ENCODE assay signal across 33 cellular contexts in genomic region chr22:38770257-38770949, GRCh38.
"Had no signal": no experiment of that assay in that cellular context is flagged by ENCODE, and none has a peak within 500 bp of the region (broad histone marks: within the 10 kb centered on the region; RNA-seq: fewer than 3 reads in every experiment).

No MANE protein-coding gene starts in this region.

- H3K27ac Mint-ChIP-seq: activated CD4-positive, alpha-beta memory T cell treated with anti-CD3 and anti-CD28 coated beads for 36 hours; activated CD4-positive, alpha-beta T cell treated with anti-CD3 and anti-CD28 coated beads for 36 hours; activated CD4-positive, alpha-beta T cell treated with anti-CD3 and anti-CD28 coated beads, Interleukin-2, amount 10 ng/mL, durations not matched to agents 24 days and 14 days; activated CD8-positive, alpha-beta memory T cell treated with anti-CD3 and anti-CD28 coated beads, Interleukin-2, amount 10 ng/mL, durations not matched to agents 7 days and 5 days; activated CD8-positive, alpha-beta T cell treated with anti-CD3 and anti-CD28 coated beads, Interleukin-2, amount 10 ng/mL, durations not matched to agents 7 days and 5 days; activated naive CD4-positive, alpha-beta T cell treated with anti-CD3 and anti-CD28 coated beads for 36 hours; activated naive CD4-positive, alpha-beta T cell treated with anti-CD3 and anti-CD28 coated beads, Interleukin-2, amount 50 U/mL, for 24 hours; activated naive CD8-positive, alpha-beta T cell treated with anti-CD3 and anti-CD28 coated beads for 36 hours; activated naive CD8-positive, alpha-beta T cell treated with anti-CD3 and anti-CD28 coated beads, Interleukin-2, amount 50 U/mL, for 24 hours; activated T-helper 1 cell treated with anti-CD3 and anti-CD28 coated beads, Interleukin-12 subunit alpha, Interleukin-12 subunit beta, Interleukin-2, Interleukin-4 antibody, amounts not matched to agents 30 ng/mL and 10 ng/mL and 1 ng/mL, durations not matched to agents 14 hours and 24 hours and 36 hours; activated T-helper 2 cell treated with anti-CD3 and anti-CD28 coated beads, Interferon-gamma antibody, Interleukin-2, Interleukin-4, amounts not matched to agents 10 μg/mL and 5 μg/mL and 100 μg/mL, durations not matched to agents 14 hours and 24 hours and 36 hours; dendritic cell treated with granulocyte-macrophage colony-stimulating factor and Interleukin-4, amounts not matched to agents 40 ng/mL and 50 ng/mL, for 4 days had no signal

- ATAC-seq: activated CD4-positive, alpha-beta T cell treated with anti-CD3 and anti-CD28 coated beads for 36 hours; activated CD8-positive, alpha-beta memory T cell treated with anti-CD3 and anti-CD28 coated beads, Interleukin-2, amount 10 ng/mL, durations not matched to agents 7 days and 5 days; activated CD8-positive, alpha-beta T cell treated with anti-CD3 and anti-CD28 coated beads, Interleukin-2, amount 10 ng/mL, durations not matched to agents 7 days and 5 days; activated naive CD8-positive, alpha-beta T cell treated with anti-CD3 and anti-CD28 coated beads, Interleukin-2, amount 50 U/mL, for 24 hours; body of pancreas; foreskin keratinocyte; gastrocnemius medialis had no signal

- H3K36me3 ChIP-seq: adrenal gland, colonic mucosa, esophagus muscularis mucosa, gastrocnemius medialis had no signal

- H3K27me3 ChIP-seq: adrenal gland, body of pancreas, colonic mucosa, dorsolateral prefrontal cortex, foreskin keratinocyte had no signal

- H3K4me3 ChIP-seq: adrenal gland, body of pancreas, colonic mucosa, dorsolateral prefrontal cortex, esophagus muscularis mucosa, gastrocnemius medialis had no signal

- H3K4me3 Mint-ChIP-seq: activated CD4-positive, alpha-beta memory T cell treated with anti-CD3 and anti-CD28 coated beads for 36 hours; activated CD4-positive, alpha-beta T cell treated with anti-CD3 and anti-CD28 coated beads for 36 hours; activated CD4-positive, alpha-beta T cell treated with anti-CD3 and anti-CD28 coated beads, Interleukin-2, amount 10 ng/mL, durations not matched to agents 24 days and 14 days; activated CD8-positive, alpha-beta memory T cell treated with anti-CD3 and anti-CD28 coated beads, Interleukin-2, amount 10 ng/mL, durations not matched to agents 7 days and 5 days; activated CD8-positive, alpha-beta T cell treated with anti-CD3 and anti-CD28 coated beads, Interleukin-2, amount 10 ng/mL, durations not matched to agents 7 days and 5 days; activated naive CD4-positive, alpha-beta T cell treated with anti-CD3 and anti-CD28 coated beads for 36 hours; activated naive CD4-positive, alpha-beta T cell treated with anti-CD3 and anti-CD28 coated beads, Interleukin-2, amount 50 U/mL, for 24 hours; activated naive CD8-positive, alpha-beta T cell treated with anti-CD3 and anti-CD28 coated beads for 36 hours; activated naive CD8-positive, alpha-beta T cell treated with anti-CD3 and anti-CD28 coated beads, Interleukin-2, amount 50 U/mL, for 24 hours; activated T-helper 1 cell treated with anti-CD3 and anti-CD28 coated beads, Interleukin-12 subunit alpha, Interleukin-12 subunit beta, Interleukin-2, Interleukin-4 antibody, amounts not matched to agents 30 ng/mL and 10 ng/mL and 1 ng/mL, durations not matched to agents 14 hours and 24 hours and 36 hours; dendritic cell treated with granulocyte-macrophage colony-stimulating factor and Interleukin-4, amounts not matched to agents 40 ng/mL and 50 ng/mL, for 4 days had no signal

- H3K9me3 Mint-ChIP-seq: activated CD4-positive, alpha-beta memory T cell treated with anti-CD3 and anti-CD28 coated beads for 36 hours; activated CD4-positive, alpha-beta T cell treated with anti-CD3 and anti-CD28 coated beads, Interleukin-2, amount 10 ng/mL, durations not matched to agents 24 days and 14 days; activated naive CD4-positive, alpha-beta T cell treated with anti-CD3 and anti-CD28 coated beads for 36 hours; activated naive CD4-positive, alpha-beta T cell treated with anti-CD3 and anti-CD28 coated beads, Interleukin-2, amount 50 U/mL, for 24 hours; activated naive CD8-positive, alpha-beta T cell treated with anti-CD3 and anti-CD28 coated beads for 36 hours; activated naive CD8-positive, alpha-beta T cell treated with anti-CD3 and anti-CD28 coated beads, Interleukin-2, amount 50 U/mL, for 24 hours; activated T-helper 1 cell treated with anti-CD3 and anti-CD28 coated beads, Interleukin-12 subunit alpha, Interleukin-12 subunit beta, Interleukin-2, Interleukin-4 antibody, amounts not matched to agents 30 ng/mL and 10 ng/mL and 1 ng/mL, durations not matched to agents 14 hours and 24 hours and 36 hours; activated T-helper 2 cell treated with anti-CD3 and anti-CD28 coated beads, Interferon-gamma antibody, Interleukin-2, Interleukin-4, amounts not matched to agents 10 μg/mL and 5 μg/mL and 100 μg/mL, durations not matched to agents 14 hours and 24 hours and 36 hours; dendritic cell treated with granulocyte-macrophage colony-stimulating factor and Interleukin-4, amounts not matched to agents 40 ng/mL and 50 ng/mL, for 4 days had no signal

- H3K9me3 ChIP-seq: adrenal gland, body of pancreas, colonic mucosa, esophagus muscularis mucosa, gastrocnemius medialis had no signal

- H3K36me3 Mint-ChIP-seq: activated CD4-positive, alpha-beta memory T cell treated with anti-CD3 and anti-CD28 coated beads for 36 hours; activated CD8-positive, alpha-beta memory T cell treated with anti-CD3 and anti-CD28 coated beads, Interleukin-2, amount 10 ng/mL, durations not matched to agents 7 days and 5 days; activated naive CD4-positive, alpha-beta T cell treated with anti-CD3 and anti-CD28 coated beads, Interleukin-2, amount 50 U/mL, for 24 hours; activated naive CD8-positive, alpha-beta T cell treated with anti-CD3 and anti-CD28 coated beads for 36 hours had no signal

- H3K27me3 Mint-ChIP-seq: activated CD4-positive, alpha-beta memory T cell treated with anti-CD3 and anti-CD28 coated beads for 36 hours; activated CD4-positive, alpha-beta T cell treated with anti-CD3 and anti-CD28 coated beads for 36 hours; activated CD4-positive, alpha-beta T cell treated with anti-CD3 and anti-CD28 coated beads, Interleukin-2, amount 10 ng/mL, durations not matched to agents 24 days and 14 days; activated CD8-positive, alpha-beta memory T cell treated with anti-CD3 and anti-CD28 coated beads, Interleukin-2, amount 10 ng/mL, durations not matched to agents 7 days and 5 days; activated naive CD4-positive, alpha-beta T cell treated with anti-CD3 and anti-CD28 coated beads, Interleukin-2, amount 50 U/mL, for 24 hours; activated naive CD8-positive, alpha-beta T cell treated with anti-CD3 and anti-CD28 coated beads for 36 hours; activated naive CD8-positive, alpha-beta T cell treated with anti-CD3 and anti-CD28 coated beads, Interleukin-2, amount 50 U/mL, for 24 hours had no signal

- DNase-seq: activated CD4-positive, alpha-beta memory T cell treated with anti-CD3 and anti-CD28 coated beads for 36 hours; activated CD4-positive, alpha-beta T cell treated with anti-CD3 and anti-CD28 coated beads for 36 hours; activated CD4-positive, alpha-beta T cell treated with anti-CD3 and anti-CD28 coated beads, Interleukin-2, amount 10 ng/mL, durations not matched to agents 24 days and 14 days; activated CD4-positive, CD25-positive, alpha-beta regulatory T cell; activated CD4-positive, CD25-positive, alpha-beta regulatory T cell treated with anti-CD3 and anti-CD28 coated beads, Interleukin-2, amount 50 U/mL, for 72 hours; activated CD8-positive, alpha-beta memory T cell treated with anti-CD3 and anti-CD28 coated beads, Interleukin-2, amount 10 ng/mL, durations not matched to agents 7 days and 5 days; activated CD8-positive, alpha-beta memory T cell treated with anti-CD3 and anti-CD28 coated beads, Interleukin-2, amount 50 U/mL, for 4 hours; activated CD8-positive, alpha-beta T cell treated with anti-CD3 and anti-CD28 coated beads, Interleukin-2, amount 10 ng/mL, durations not matched to agents 7 days and 5 days; activated effector memory CD4-positive, alpha-beta T cell treated with anti-CD3 and anti-CD28 coated beads, Interleukin-2, amount 50 U/mL, for 16 hours; activated naive CD4-positive, alpha-beta T cell treated with anti-CD3 and anti-CD28 coated beads for 36 hours; activated naive CD8-positive, alpha-beta T cell treated with anti-CD3 and anti-CD28 coated beads for 36 hours; activated naive CD8-positive, alpha-beta T cell treated with anti-CD3 and anti-CD28 coated beads, Interleukin-2, amount 50 U/mL, for 24 hours; activated T-cell treated with anti-CD3 and anti-CD28 coated beads, Interleukin-2, amount 50 U/mL, for 1 hour; activated T-cell treated with anti-CD3 and anti-CD28 coated beads, Interleukin-2, amount 50 U/mL, for 48 hours; adrenal gland; amygdala; aorta; body of pancreas; caudate nucleus; colonic mucosa; dorsolateral prefrontal cortex; effector memory CD4-positive, alpha-beta T cell; erythroblast; foreskin keratinocyte; gastrocnemius medialis; glutamatergic neuron; T-helper 1 cell; T-helper 2 cell had no signal

- H3K27ac ChIP-seq: adrenal gland, body of pancreas, colonic mucosa, esophagus muscularis mucosa, foreskin keratinocyte, gastrocnemius medialis had no signal

- H3K4me1 ChIP-seq: adrenal gland, colonic mucosa, foreskin keratinocyte had no signal
